Comparison of ENCODE assay signal across 8 cellular contexts in the genomic region with DNA sequence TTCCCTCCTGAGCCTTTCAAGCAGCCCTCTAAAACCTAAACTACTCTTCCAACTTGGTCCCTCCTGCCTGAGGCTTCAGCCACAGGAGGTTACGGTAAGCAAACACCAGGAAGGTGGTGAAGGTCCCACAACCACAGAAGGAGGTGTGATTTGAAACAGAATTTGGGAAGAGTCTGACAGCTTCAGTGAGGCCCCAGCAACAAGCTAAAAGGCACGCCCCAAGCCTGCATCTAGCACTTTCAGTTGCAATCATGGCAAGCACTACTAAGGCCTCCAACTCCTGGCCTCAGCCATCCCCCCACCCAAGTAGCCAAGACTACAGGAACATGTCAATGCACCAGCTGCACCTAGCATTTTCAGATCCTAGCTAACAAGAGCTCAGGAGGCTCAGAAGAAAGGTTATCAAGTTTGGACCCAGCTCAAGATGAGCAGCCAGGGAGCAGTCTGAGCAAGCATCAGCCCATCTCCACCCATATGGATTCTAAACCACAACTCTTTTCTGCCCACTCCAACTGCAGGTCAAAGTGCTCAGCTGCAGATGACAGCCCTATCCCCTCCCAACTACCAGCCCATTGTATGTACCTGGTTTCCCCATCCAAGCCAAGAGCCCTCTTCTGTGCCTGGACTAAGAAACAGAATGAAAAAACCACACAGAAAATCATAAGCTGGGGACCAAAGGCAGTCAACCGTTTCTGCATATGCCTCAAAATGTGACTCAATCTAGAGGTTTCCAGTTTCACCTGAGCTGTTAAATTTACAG. TPM values are rescaled to one million over a fixed set of nuclear protein-coding genes. Genes with fewer than 3 reads are reported as not detected.
DNase-seq lines count a peak whose midpoint lies in the region; ATAC-seq and TF ChIP-seq lines count a peak whose summit lies in the region.

No MANE protein-coding gene starts in this region.

- H3K4me1 Mint-ChIP-seq in activated naive CD8-positive, alpha-beta T cell treated with anti-CD3 and anti-CD28 coated beads, Interleukin-2, amount 50 U/mL, for 24 hours, result peaks cover 97% of the 10 kb centered on the region

- H3K4me3 ChIP-seq in heart left ventricle (peak overlapping the region in 5 of 12 donors; percentile 5 to 40 (median 23)), lung (no peak overlapping the region), aorta (ENCODE audit: low read length in 2 of 2) (no peak overlapping the region)

- TF ChIP-seq POLR2A in heart left ventricle (IDR thresholded peaks at IDR 0.05), result no peak

- H3K9me3 ChIP-seq in heart left ventricle, result no peaks in the 10 kb centered on the region
- no peaks in the 10 kb centered on the region for H3K9me3 ChIP-seq in lung (ENCODE audit: control insufficient read depth in 2 of 2, insufficient read depth in 1 of 2, low read length in 1 of 2)
- no peaks in the 10 kb centered on the region for H3K9me3 ChIP-seq in aorta (ENCODE audit: control insufficient read depth, low read length)

- H3K27ac ChIP-seq in heart left ventricle (peak overlapping the region; percentile 65 to 98 (median 92)), lung (ENCODE audit: low read depth in 1 of 2, low read length in 1 of 2) (peak overlapping the region; percentile 62 to 99), aorta (ENCODE audit: low read depth in 1 of 2, low read length in 2 of 2) (peak overlapping the region; percentile 71 to 82)

- H3K27me3 ChIP-seq in heart left ventricle, result no peaks in the 10 kb centered on the region
- H3K27me3 ChIP-seq in lung (ENCODE audit: control insufficient read depth, insufficient read depth), result no peaks in the 10 kb centered on the region
- no peaks in the 10 kb centered on the region for H3K27me3 ChIP-seq in aorta (ENCODE audit: control insufficient read depth in 1 of 2, insufficient read depth in 2 of 2, low read length in 1 of 2)

- H3K4me1 ChIP-seq in heart left ventricle, result peaks cover 15 to 88% (median 69%) of the 10 kb centered on the region in 12 donors
- H3K4me1 ChIP-seq in lung (ENCODE audit: control insufficient read depth in 2 of 2, insufficient read depth in 2 of 2, low read length in 2 of 2), result peaks cover 19 to 30% of the 10 kb centered on the region in 2 donors
- peaks cover 2 to 5% of the 10 kb centered on the region in 2 donors for H3K4me1 ChIP-seq in aorta (ENCODE audit: control insufficient read depth in 1 of 2, insufficient read depth in 2 of 2, low read length in 2 of 2)

- H3K9me3 Mint-ChIP-seq in activated naive CD8-positive, alpha-beta T cell treated with anti-CD3 and anti-CD28 coated beads, Interleukin-2, amount 50 U/mL, for 24 hours, result no peaks in the 10 kb centered on the region

- no peaks in the 10 kb centered on the region for H3K27me3 Mint-ChIP-seq in activated naive CD8-positive, alpha-beta T cell treated with anti-CD3 and anti-CD28 coated beads, Interleukin-2, amount 50 U/mL, for 24 hours

- peak overlapping the region; percentile 92 for H3K27ac Mint-ChIP-seq in activated naive CD8-positive, alpha-beta T cell treated with anti-CD3 and anti-CD28 coated beads, Interleukin-2, amount 50 U/mL, for 24 hours

- no peak for TF ChIP-seq CTCF in heart left ventricle (IDR thresholded peaks at IDR 0.05)
- TF ChIP-seq CTCF in lung (IDR thresholded peaks at IDR 0.05; ENCODE audit: control extremely low read depth, extremely low read depth), result no peak

- DNase-seq in heart left ventricle (no peak), Right ventricle myocardium superior (no peak), KG1 (lab: John Stamatoyannopoulos, UW) (peak; percentile 86), lung (ENCODE audit: low spot score) (no peak), aorta (peak in 1 of 2 donors; percentile 48), iPS-NIHi11 (ENCODE audit: low spot score) (no peak)
- peak; percentile 66 for DNase-seq in activated naive CD8-positive, alpha-beta T cell treated with anti-CD3 and anti-CD28 coated beads, Interleukin-2, amount 50 U/mL, for 24 hours

- H3K4me3 Mint-ChIP-seq in activated naive CD8-positive, alpha-beta T cell treated with anti-CD3 and anti-CD28 coated beads, Interleukin-2, amount 50 U/mL, for 24 hours, result peak overlapping the region; percentile 62

- peaks cover 64% of the 10 kb centered on the region for H3K36me3 Mint-ChIP-seq in activated naive CD8-positive, alpha-beta T cell treated with anti-CD3 and anti-CD28 coated beads, Interleukin-2, amount 50 U/mL, for 24 hours (ENCODE audit: low read depth)

- no peak for ATAC-seq in heart left ventricle
- no peak for ATAC-seq in Right ventricle myocardium superior (ENCODE audit: poor library complexity)
- peak; percentile 31 for ATAC-seq in activated naive CD8-positive, alpha-beta T cell treated with anti-CD3 and anti-CD28 coated beads, Interleukin-2, amount 50 U/mL, for 24 hours
- no peak for ATAC-seq in lung (ENCODE audit: insufficient read depth, low FRiP score)
- ATAC-seq in aorta (ENCODE audit: low FRiP score), result no peak
- no peak for ATAC-seq in GM21423 (IDR thresholded peaks at IDR 0.05; ENCODE audit: unreplicated experiment)

- intact Hi-C loops in heart left ventricle (cut with DNase I), result loop anchor here in 1 of 10 donors (5.0 kb wide), 1 partner anchor 135 kb away; no protein-coding TSS in a partner anchor
- intact Hi-C loops in Right ventricle myocardium superior (cut with DNase I), result loop anchor here (5.0 kb wide), 1 partner anchor 135 kb away; no protein-coding TSS in a partner anchor
- intact Hi-C loops in aorta (cut with DNase I), result loop anchor here in 1 of 2 donors (5.0 kb wide), 1 partner anchor 155 kb away; no protein-coding TSS in a partner anchor

- 64 to 73% (median 67%) methylated on average over 3 of the region's 3 CpGs for WGBS in heart left ventricle, 4 donors
- 24 to 37% methylated on average over 3 of the region's 3 CpGs for WGBS in lung, 2 donors
- 48 to 54% methylated on average over 3 of the region's 3 CpGs for WGBS in aorta, 2 donors

- H3K36me3 ChIP-seq in heart left ventricle (peaks cover 0 to 42% (median 40%) of the 10 kb centered on the region in 9 donors), lung (ENCODE audit: control insufficient read depth in 2 of 2, insufficient read depth in 2 of 2, low read length in 2 of 2) (peaks cover 10 to 12% of the 10 kb centered on the region in 2 donors), aorta (ENCODE audit: control insufficient read depth in 1 of 2, insufficient read depth in 2 of 2, low read length in 1 of 2) (peaks cover 0 to 4% of the 10 kb centered on the region in 2 donors)

RNA-seq across cellular contexts. Expression of gene AHNAK, which starts 10.4 kb away (rescaled TPM):
- total RNA-seq in heart left ventricle, result 100 to 1,000 TPM; 251 to 861 (median 409) TPM
- polyA plus RNA-seq in heart left ventricle, result 100 to 1,000 TPM in 1 of 2 donors, 10 to 100 TPM in 1; 84.4 to 251 TPM
- 318 TPM for total RNA-seq in Right ventricle myocardium superior
- 100 to 1,000 TPM; 396 to 707 TPM for total RNA-seq in lung
- polyA plus RNA-seq in lung, result 10 to 100 TPM; 66.5 to 79.9 TPM
- total RNA-seq in aorta, result 1,000 to 10,000 TPM; 1,149 to 1,263 TPM
- polyA plus RNA-seq in aorta, result 100 to 1,000 TPM; 146 to 237 TPM

RNA-seq across cellular contexts. Expression of gene EEF1G, which starts 16.6 kb away (rescaled TPM):
- total RNA-seq in heart left ventricle, result 1,000 to 10,000 TPM in 3 of 9 donors, 100 to 1,000 TPM in 6; 799 to 1,135 (median 929) TPM
- 1,000 to 10,000 TPM in 1 of 2 donors, 100 to 1,000 TPM in 1; 549 to 1,190 TPM for polyA plus RNA-seq in heart left ventricle
- 794 TPM for total RNA-seq in Right ventricle myocardium superior
- total RNA-seq in lung, result 1,000 to 10,000 TPM in 1 of 2 donors, 100 to 1,000 TPM in 1; 941 to 1,160 TPM
- 1,000 to 10,000 TPM; 1,043 to 1,130 TPM for polyA plus RNA-seq in lung
- total RNA-seq in aorta, result 100 to 1,000 TPM; 787 to 987 TPM
- 1,000 to 10,000 TPM; 1,251 to 1,857 TPM for polyA plus RNA-seq in aorta

RNA-seq across cellular contexts. Expression of gene TUT1, which starts 34.3 kb away (rescaled TPM):
- total RNA-seq in heart left ventricle (10 to 100 TPM in 7 of 9 donors, 1 to 10 TPM in 2; 6.3 to 16.3 (median 11.3) TPM), Right ventricle myocardium superior (14.7 TPM), lung (10 to 100 TPM; 10.8 to 19.4 TPM), aorta (10 to 100 TPM; 14.8 to 14.9 TPM)
- polyA plus RNA-seq in heart left ventricle (10 to 100 TPM in 1 of 2 donors, 1 to 10 TPM in 1; 8.5 to 12.2 TPM), lung (10 to 100 TPM; 15.2 to 21.9 TPM), aorta (10 to 100 TPM in 1 of 2 donors, 1 to 10 TPM in 1; 1.6 to 10.8 TPM)

RNA-seq across cellular contexts. Expression of gene MTA2, which starts 44.6 kb away (rescaled TPM):
- total RNA-seq in heart left ventricle (10 to 100 TPM; 24.1 to 55.3 (median 33.7) TPM), Right ventricle myocardium superior (28.2 TPM), lung (10 to 100 TPM; 53.7 to 74.4 TPM), aorta (10 to 100 TPM; 80.1 to 87.9 TPM)
- polyA plus RNA-seq in heart left ventricle (10 to 100 TPM; 18.4 to 40.3 TPM), lung (10 to 100 TPM; 57.0 to 62.2 TPM), aorta (10 to 100 TPM; 13.5 to 40.3 TPM)

RNA-seq across cellular contexts. Expression of gene EML3, which starts 55.5 kb away (rescaled TPM):
- total RNA-seq in heart left ventricle (10 to 100 TPM in 8 of 9 donors, 1 to 10 TPM in 1; 8.8 to 40.9 (median 16.2) TPM), Right ventricle myocardium superior (13.1 TPM), lung (10 to 100 TPM; 29.1 to 95.4 TPM), aorta (100 to 1,000 TPM in 1 of 2 donors, 10 to 100 TPM in 1; 93.7 to 134 TPM)
- polyA plus RNA-seq in heart left ventricle (10 to 100 TPM; 14.7 to 15.3 TPM), lung (10 to 100 TPM; 59.5 to 66.4 TPM), aorta (100 to 1,000 TPM in 1 of 2 donors, 10 to 100 TPM in 1; 15.7 to 182 TPM)

Comparison
In these comparisons a context has a peak if more than half of its experiments do, and no peak if none do; other contexts are left out.
1. DNase-seq: peak in KG1 (single experiment) and activated naive CD8-positive, alpha-beta T cell treated with anti-CD3 and anti-CD28 coated beads, Interleukin-2, amount 50 U/mL, for 24 hours (single experiment); none in heart left ventricle (0 of 5), Right ventricle myocardium superior (single experiment), lung (single experiment) and iPS-NIHi11 (single experiment).
2. Peak in every context shown above with its lines, with median percentiles within 50 percentile points of each other: H3K27ac ChIP-seq.